Comparison of ENCODE assay signal across 9 cellular contexts in genomic region chr10:3622845-3623621, GRCh38.
DNase-seq lines count a peak whose midpoint lies in the region; ATAC-seq and TF ChIP-seq lines count a peak whose summit lies in the region.
"Had no signal": no experiment of that assay in that cellular context is flagged by ENCODE, and none has a peak within 500 bp of the region (broad histone marks: within the 10 kb centered on the region; RNA-seq: fewer than 3 reads in every experiment).

No MANE protein-coding gene starts in this region.

- peaks cover 33% of the 10 kb centered on the region for H3K4me1 Mint-ChIP-seq in activated T-cell treated with anti-CD3 and anti-CD28 coated beads, Interleukin-2, amount 50 U/mL, for 24 hours (ENCODE audit: low read depth)

- H3K4me1 ChIP-seq in gastrocnemius medialis (peaks cover 11 to 22% of the 10 kb centered on the region in 2 donors), adrenal gland (replicated peaks in 1 of 2) (no peaks in the 10 kb centered on the region)

- no peaks in the 10 kb centered on the region for H3K36me3 ChIP-seq in gastrocnemius medialis
- H3K36me3 ChIP-seq in adrenal gland (replicated peaks in 1 of 2), result no peaks in the 10 kb centered on the region

- H3K27me3 ChIP-seq in gastrocnemius medialis (no peaks in the 10 kb centered on the region), adrenal gland (no peaks in the 10 kb centered on the region)

- intact Hi-C loops in gastrocnemius medialis (cut with DNase I; ENCODE audit: low total_unique reads) (loop anchor here (10.0 kb wide), 1 partner anchor 152 kb away; no protein-coding TSS in a partner anchor), adrenal gland (cut with DNase I) (loop anchor here in 1 of 2 donors (10.0 kb wide), 1 partner anchor 392 kb away; no protein-coding TSS in a partner anchor)

- peak overlapping the region in 1 of 4 donors; percentile 21 for H3K4me3 ChIP-seq in gastrocnemius medialis
- no peak overlapping the region for H3K4me3 ChIP-seq in adrenal gland

- peak; percentile 51 for DNase-seq in activated T-cell treated with anti-CD3 and anti-CD28 coated beads, Interleukin-2, amount 50 U/mL, for 24 hours
- DNase-seq in gastrocnemius medialis (no peak), adrenal gland (no peak), HPDE6-E6E7 (ENCODE audit: extremely low spot score) (no peak), KBM-7 (no peak)

- no peak for TF ChIP-seq CTCF in gastrocnemius medialis (IDR thresholded peaks at IDR 0.05 in 4 of 5, conservative IDR thresholded peaks at IDR 0.05 in 1 of 5)
- no peak for TF ChIP-seq CTCF in adrenal gland (IDR thresholded peaks at IDR 0.05)

- H3K36me3 Mint-ChIP-seq in activated T-cell treated with anti-CD3 and anti-CD28 coated beads, Interleukin-2, amount 50 U/mL, for 24 hours (ENCODE audit: low read depth), result no peaks in the 10 kb centered on the region

- no peak for TF ChIP-seq POLR2A in gastrocnemius medialis (IDR thresholded peaks at IDR 0.05)
- no peak for TF ChIP-seq POLR2A in adrenal gland (IDR thresholded peaks at IDR 0.05)

- peaks cover 4% of the 10 kb centered on the region for H3K27me3 Mint-ChIP-seq in activated T-cell treated with anti-CD3 and anti-CD28 coated beads, Interleukin-2, amount 50 U/mL, for 24 hours

- ATAC-seq in GM18907 (IDR thresholded peaks at IDR 0.05; ENCODE audit: unreplicated experiment), result peak; percentile 47
- peak; percentile 49 for ATAC-seq in HG02798 (IDR thresholded peaks at IDR 0.05; ENCODE audit: poor library complexity, unreplicated experiment)
- ATAC-seq in gastrocnemius medialis, result no peak
- ATAC-seq in HG03469 (IDR thresholded peaks at IDR 0.05; ENCODE audit: unreplicated experiment), result no peak

- in situ Hi-C loops in gastrocnemius medialis (cut with MboI; ENCODE audit: low sequenced_read_pairs in 4 of 4) (no loop called here), KBM-7 (cut with MboI; ENCODE audit: low pct_unique_long_range_greater_than_20kb, low sequenced_read_pairs) (no loop called here)

- H3K27ac ChIP-seq in gastrocnemius medialis (peak overlapping the region; percentile 39 to 55 (median 49)), adrenal gland (no peak overlapping the region)
- H3K27ac ChIP-seq: KMS-11 had no signal

- no peaks in the 10 kb centered on the region for H3K9me3 ChIP-seq in gastrocnemius medialis
- H3K9me3 ChIP-seq in adrenal gland (replicated peaks in 1 of 3), result no peaks in the 10 kb centered on the region

- peak overlapping the region; percentile 40 for H3K4me3 Mint-ChIP-seq in activated T-cell treated with anti-CD3 and anti-CD28 coated beads, Interleukin-2, amount 50 U/mL, for 24 hours

- H3K27ac Mint-ChIP-seq in activated T-cell treated with anti-CD3 and anti-CD28 coated beads, Interleukin-2, amount 50 U/mL, for 24 hours, result peak overlapping the region; percentile 96

- peaks cover 18% of the 10 kb centered on the region for H3K9me3 Mint-ChIP-seq in activated T-cell treated with anti-CD3 and anti-CD28 coated beads, Interleukin-2, amount 50 U/mL, for 24 hours

- 69 to 82% (median 74%) methylated on average over 3 of the region's 3 CpGs for WGBS in adrenal gland, 4 donors

Comparison
In these comparisons a context has a peak if more than half of its experiments do, and no peak if none do; other contexts are left out.
1. ATAC-seq: peak in GM18907 (single experiment) and HG02798 (single experiment); none in gastrocnemius medialis (0 of 2) and HG03469 (single experiment).
2. H3K27ac ChIP-seq: peak in gastrocnemius medialis (4 of 4); none in adrenal gland (0 of 5).